ENCODE assay signal across 9 cellular contexts in the genomic region with DNA sequence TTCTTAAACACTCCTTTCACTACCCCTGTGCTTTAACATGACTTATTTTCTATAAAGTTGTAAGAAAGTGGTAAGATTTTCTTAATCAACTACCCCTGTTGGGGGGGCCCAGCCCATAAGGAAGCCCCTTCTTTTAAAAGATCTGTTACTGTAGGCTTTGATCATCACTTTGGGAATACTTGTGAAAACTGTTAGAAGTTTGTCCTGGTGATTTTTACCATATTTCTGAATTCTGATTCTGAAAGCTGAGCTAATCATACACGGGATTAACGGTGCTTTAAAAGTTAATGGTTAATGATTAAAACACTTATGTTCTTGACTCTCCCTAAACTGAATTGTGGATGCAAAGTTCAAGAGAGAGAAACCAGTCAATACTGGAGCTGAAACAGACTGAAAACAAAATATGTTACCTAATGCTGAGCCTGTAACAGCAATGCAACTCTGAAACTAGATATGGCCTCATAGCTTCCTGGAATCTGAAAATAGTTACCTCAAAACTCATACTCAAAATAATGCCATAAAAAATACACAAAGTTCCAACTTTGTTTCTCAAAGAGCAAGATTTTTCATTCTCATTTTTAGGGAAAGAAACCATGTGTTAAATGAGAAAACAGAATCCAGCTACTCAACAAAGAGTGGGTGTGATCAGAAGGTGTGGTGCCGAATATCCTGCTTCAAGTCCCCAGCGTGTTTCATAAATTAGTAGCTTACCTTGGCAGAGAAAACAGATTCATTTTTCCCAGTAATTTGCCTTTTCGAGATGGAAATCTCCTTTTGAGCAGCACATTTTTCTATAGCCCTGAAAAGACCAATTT. TPM values are rescaled to one million over a fixed set of nuclear protein-coding genes. Genes with fewer than 3 reads are reported as not detected.
DNase-seq lines count a peak whose midpoint lies in the region; ATAC-seq and TF ChIP-seq lines count a peak whose summit lies in the region.
"Had no signal": no experiment of that assay in that cellular context is flagged by ENCODE, and none has a peak within 500 bp of the region (broad histone marks: within the 10 kb centered on the region; RNA-seq: fewer than 3 reads in every experiment).

No MANE protein-coding gene starts in this region.

- H4K20me1 ChIP-seq in H9 (ENCODE audit: control insufficient read depth, insufficient read depth, insufficient read length) = no peaks in the 10 kb centered on the region

- H3K27ac ChIP-seq in H9 (ENCODE audit: insufficient read length, low read depth, low read length) = no peak overlapping the region

- no peak overlapping the region for H2AFZ ChIP-seq in H9 (ENCODE audit: low read length)

- peak overlapping the region; percentile 76 for H3K27ac Mint-ChIP-seq in MCF 10A (ENCODE audit: low read depth, unreplicated experiment)
- peak overlapping the region; percentile 63 for H3K27ac Mint-ChIP-seq in progenitor cell of endocrine pancreas
- no peak overlapping the region for H3K27ac Mint-ChIP-seq in H9

- intact Hi-C loops in MCF 10A (cut with micrococcal nuclease) = loop anchor here (1.0 to 10.0 kb wide), 2 partner anchors 408 to 469 kb away; a partner anchor contains a TSS

- no peak for TF ChIP-seq CTCF in MCF 10A (IDR thresholded peaks at IDR 0.05; ENCODE audit: unreplicated experiment)
- TF ChIP-seq CTCF in progenitor cell of endocrine pancreas (IDR thresholded peaks at IDR 0.05; ENCODE audit: unreplicated experiment) = no peak
- no peak for TF ChIP-seq CTCF in H9 (conservative IDR thresholded peaks at IDR 0.05)

- H4K8ac ChIP-seq in H9 (replicated peaks; ENCODE audit: insufficient read length, low read depth, low read length) = no peak overlapping the region

- H3K23me2 ChIP-seq in H9 (ENCODE audit: insufficient read length, low read depth, low read length, poor library complexity, severe bottlenecking) = no peaks in the 10 kb centered on the region

- H4K5ac ChIP-seq in H9 (ENCODE audit: insufficient read length, low read depth, low read length) = no peak overlapping the region

- H3K4ac ChIP-seq in H9 (ENCODE audit: low read depth, low read length) = no peak overlapping the region

- no peak overlapping the region for H3K14ac ChIP-seq in H9 (ENCODE audit: insufficient read depth, low read length)

- H3K27me3 ChIP-seq in H9 (ENCODE audit: insufficient read depth, low read length) = no peaks in the 10 kb centered on the region

- no peak overlapping the region for H3K4me2 ChIP-seq in H9 (ENCODE audit: insufficient read depth, insufficient read length, low read length)

- no peaks in the 10 kb centered on the region for H3K27me3 Mint-ChIP-seq in MCF 10A (ENCODE audit: insufficient read depth, unreplicated experiment)
- peaks cover 8% of the 10 kb centered on the region for H3K27me3 Mint-ChIP-seq in progenitor cell of endocrine pancreas
- no peaks in the 10 kb centered on the region for H3K27me3 Mint-ChIP-seq in H9 (ENCODE audit: low read depth)

- H3K4me1 Mint-ChIP-seq in MCF 10A (ENCODE audit: insufficient read depth, unreplicated experiment) (peaks cover 16% of the 10 kb centered on the region), progenitor cell of endocrine pancreas (ENCODE audit: low read depth) (peaks cover 16% of the 10 kb centered on the region), H9 (peaks cover 17 to 18% of the 10 kb centered on the region in 2 experiments)

- no peak overlapping the region for H2BK12ac ChIP-seq in H9 (ENCODE audit: insufficient read length, low read depth, low read length)

- no peak for DNase-seq in MCF 10A (ENCODE audit: unreplicated experiment)
- DNase-seq in progenitor cell of endocrine pancreas (ENCODE audit: low spot score, unreplicated experiment) = no peak
- DNase-seq in NCI-H774 (lab: John Stamatoyannopoulos, UW) = no peak
- no peak for DNase-seq in SKM-1 treated with dmso at 0.1 percent for 144 hours (lab: John Stamatoyannopoulos, UW; ENCODE audit: unreplicated experiment)
- no peak for DNase-seq in NCI-H69 (lab: John Stamatoyannopoulos, UW)
- no peak for DNase-seq in H9

- POLR2A ChIA-PET in MCF 10A (lab: Yijun Ruan, JAX) = interaction anchor here (0.7 to 3.8 kb wide), 10 partner anchors 8 to 409 kb away, joined by 3 to 23 read pairs (median 4); a partner anchor contains a TSS

- H2BK15ac ChIP-seq in H9 (ENCODE audit: low read depth, low read length) = no peak overlapping the region

- H3T11ph ChIP-seq in H9 (ENCODE audit: low read length) = no peak overlapping the region

- H3K36me3 Mint-ChIP-seq in MCF 10A (ENCODE audit: insufficient read depth, unreplicated experiment) (no peaks in the 10 kb centered on the region), progenitor cell of endocrine pancreas (ENCODE audit: insufficient read depth) (no peaks in the 10 kb centered on the region), H9 (ENCODE audit: insufficient read depth in 1 of 3, low read depth in 3 of 3) (peaks cover 0 to 2% (median 0%) of the 10 kb centered on the region in 3 experiments; a peak in 1 of 7 replicates)

- H3K9me3 ChIP-seq in H9 (ENCODE audit: control insufficient read depth, low read depth, low read length) = no peaks in the 10 kb centered on the region

- H3K9ac ChIP-seq in H9 (ENCODE audit: extremely low read depth, insufficient read length, low read length) = no peak overlapping the region

- H2BK120ac ChIP-seq in H9 (ENCODE audit: low read depth, low read length, poor library complexity, severe bottlenecking) = no peak overlapping the region

- H3K23ac ChIP-seq in H9 (ENCODE audit: insufficient read length, low read depth, low read length) = no peak overlapping the region

- no peaks in the 10 kb centered on the region for H3K79me2 ChIP-seq in H9 (ENCODE audit: insufficient read depth, low read length)

- H3K9me3 Mint-ChIP-seq in MCF 10A (ENCODE audit: unreplicated experiment) (no peaks in the 10 kb centered on the region), progenitor cell of endocrine pancreas (ENCODE audit: low read depth) (peaks cover 4% of the 10 kb centered on the region), H9 (no peaks in the 10 kb centered on the region)

- H3K4me3 Mint-ChIP-seq in MCF 10A (ENCODE audit: unreplicated experiment) (no peak overlapping the region), progenitor cell of endocrine pancreas (ENCODE audit: low read depth) (no peak overlapping the region), H9 (no peak overlapping the region)

- H2BK5ac ChIP-seq in H9 (ENCODE audit: insufficient read length, low read length) = no peak overlapping the region

- H3K4me1 ChIP-seq in H9 (ENCODE audit: insufficient read depth, low read length) = no peaks in the 10 kb centered on the region; the same call in 1 of the 2 replicates

- WGBS in H9 (ENCODE audit: extremely low coverage, insufficient read length, low lambda C conversion rate) = no CpG with 5 or more reads among the region's 5 CpGs

- H4K91ac ChIP-seq in H9 (ENCODE audit: insufficient read length, low read depth, low read length) = no peak overlapping the region

- H3K79me1 ChIP-seq in H9 (ENCODE audit: insufficient read depth, low read depth, low read length, poor library complexity, severe bottlenecking) = no peaks in the 10 kb centered on the region

- ATAC-seq in GM18861 (IDR thresholded peaks at IDR 0.05; ENCODE audit: unreplicated experiment) (peak; percentile 80), HG02798 (IDR thresholded peaks at IDR 0.05; ENCODE audit: poor library complexity, unreplicated experiment) (peak; percentile 75)

- no peak overlapping the region for H2BK20ac ChIP-seq in H9 (ENCODE audit: low read depth, low read length, poor library complexity, severe bottlenecking)

- no TSS peak for BruUV-seq in MCF 10A (replicated peaks; lab: Mats Ljungman, UMichigan)

- CTCF ChIA-PET in MCF 10A (lab: Yijun Ruan, JAX) = interaction anchor here (0.7 to 10.2 kb wide), 19 partner anchors 26 to 408 kb away, joined by 3 to 89 read pairs (median 5); a partner anchor contains a TSS

- no peak overlapping the region for H3K18ac ChIP-seq in H9 (ENCODE audit: insufficient read length, low read depth, low read length)

- no peak overlapping the region for H3K56ac ChIP-seq in H9 (ENCODE audit: insufficient read length, low read depth, low read length)

- H2AK5ac ChIP-seq in H9 (ENCODE audit: insufficient read length, low read length) = no peak overlapping the region

RNA-seq across cellular contexts. Expression of a gene that starts 31.6 kb away (rescaled TPM):
- total RNA-seq in MCF 10A (2022) (not detected in 2 replicates), progenitor cell of endocrine pancreas (not detected in 2 replicates), H9 (2021) (not detected in 2 replicates)
- total RNA-seq: pulmonary artery endothelial cell had no signal

RNA-seq across cellular contexts. Expression of a gene that starts 51.0 kb away (rescaled TPM):
- not detected in 2 replicates for total RNA-seq in MCF 10A (2022)
- 3.3 and 4.6 TPM in 2 replicates for total RNA-seq in progenitor cell of endocrine pancreas
- not detected in 2 replicates for total RNA-seq in H9 (2021)
- total RNA-seq: pulmonary artery endothelial cell had no signal

Comparison
In these comparisons a context has a peak if more than half of its experiments do, and no peak if none do; other contexts are left out.
1. H3K27ac Mint-ChIP-seq: peak in MCF 10A (single experiment) and progenitor cell of endocrine pancreas (single experiment); none in H9 (0 of 3).